28 cellular contexts compared by ENCODE assay signal in genomic region chr5:35134278-35135030, GRCh38.
"Had no signal": no experiment of that assay in that cellular context is flagged by ENCODE, and none has a peak within 500 bp of the region (broad histone marks: within the 10 kb centered on the region; RNA-seq: fewer than 3 reads in every experiment).

No MANE protein-coding gene starts in this region.

- H3K9ac ChIP-seq: neural progenitor cell, parathyroid adenoma had no signal

- H3K4me1 ChIP-seq: esophagus muscularis mucosa, heart right ventricle, neural progenitor cell, psoas muscle, tibial artery had no signal

- DNase-seq: activated CD4-positive, alpha-beta memory T cell treated with anti-CD3 and anti-CD28 coated beads, Interleukin-2, amount 10 ng/mL, durations not matched to agents 7 days and 5 days; activated CD4-positive, alpha-beta T cell treated with anti-CD3 and anti-CD28 coated beads for 1 hour; activated CD4-positive, alpha-beta T cell treated with anti-CD3 and anti-CD28 coated beads, Interleukin-2, amount 10 ng/mL, durations not matched to agents 7 days and 5 days; activated CD8-positive, alpha-beta memory T cell treated with anti-CD3 and anti-CD28 coated beads, Interleukin-2, amount 50 U/mL, for 48 hours; activated gamma-delta T cell treated with Interleukin-2 at 50 U/mL for 16 hours; activated naive CD8-positive, alpha-beta T cell treated with anti-CD3 and anti-CD28 coated beads, Interleukin-2, amount 50 U/mL, for 24 hours; activated T-cell treated with anti-CD3 and anti-CD28 coated beads, Interleukin-2, amount 50 U/mL, for 24 hours; amygdala; dermis blood vessel endothelial cell; effector CD4-positive, alpha-beta T cell; foreskin melanocyte; heart right ventricle; kidney glomerular epithelial cell; left ventricle myocardium superior; mammary epithelial cell; naive B cell; occipital lobe; psoas muscle; stimulated activated naive CD4-positive, alpha-beta T cell; T-helper 17 cell; tibial artery had no signal

- H3K27ac Mint-ChIP-seq: activated CD4-positive, alpha-beta memory T cell treated with anti-CD3 and anti-CD28 coated beads, Interleukin-2, amount 10 ng/mL, durations not matched to agents 7 days and 5 days; activated CD4-positive, alpha-beta T cell treated with anti-CD3 and anti-CD28 coated beads, Interleukin-2, amount 10 ng/mL, durations not matched to agents 7 days and 5 days; activated naive CD4-positive, alpha-beta T cell treated with anti-CD3 and anti-CD28 coated beads, Interleukin-2, amount 50 U/mL, for 24 hours; activated naive CD8-positive, alpha-beta T cell treated with anti-CD3 and anti-CD28 coated beads, Interleukin-2, amount 50 U/mL, for 24 hours; activated T-cell treated with anti-CD3 and anti-CD28 coated beads, Interleukin-2, amount 50 U/mL, for 24 hours; naive B cell; neural progenitor cell; T-helper 17 cell; WTC11 had no signal

- H3K4me1 Mint-ChIP-seq: naive B cell had no signal

- FAIRE-seq: colon had no signal

- H2AFZ ChIP-seq: neural progenitor cell, parathyroid adenoma had no signal

- H3K27ac ChIP-seq: esophagus muscularis mucosa, heart right ventricle, neural progenitor cell, parathyroid adenoma, psoas muscle, suprapubic skin, tibial artery had no signal

- H3K36me3 Mint-ChIP-seq: activated naive CD4-positive, alpha-beta T cell treated with anti-CD3 and anti-CD28 coated beads, Interleukin-2, amount 50 U/mL, for 24 hours; naive B cell; neural progenitor cell; WTC11 had no signal

- H3K4me3 Mint-ChIP-seq: activated CD4-positive, alpha-beta memory T cell treated with anti-CD3 and anti-CD28 coated beads, Interleukin-2, amount 10 ng/mL, durations not matched to agents 7 days and 5 days; activated CD4-positive, alpha-beta T cell treated with anti-CD3 and anti-CD28 coated beads, Interleukin-2, amount 10 ng/mL, durations not matched to agents 7 days and 5 days; activated naive CD4-positive, alpha-beta T cell treated with anti-CD3 and anti-CD28 coated beads, Interleukin-2, amount 50 U/mL, for 24 hours; activated naive CD8-positive, alpha-beta T cell treated with anti-CD3 and anti-CD28 coated beads, Interleukin-2, amount 50 U/mL, for 24 hours; activated T-cell treated with anti-CD3 and anti-CD28 coated beads, Interleukin-2, amount 50 U/mL, for 24 hours; naive B cell; neural progenitor cell; T-helper 17 cell; WTC11 had no signal

- H3K36me3 ChIP-seq: esophagus muscularis mucosa, heart right ventricle, neural progenitor cell, suprapubic skin, tibial artery had no signal

- H3K4me2 ChIP-seq: neural progenitor cell had no signal

- H3K9me3 ChIP-seq: esophagus muscularis mucosa, psoas muscle, suprapubic skin, tibial artery had no signal

- ATAC-seq: activated naive CD8-positive, alpha-beta T cell treated with anti-CD3 and anti-CD28 coated beads, Interleukin-2, amount 50 U/mL, for 24 hours; heart right ventricle; left ventricle myocardium superior; psoas muscle; T-helper 17 cell; WTC11 had no signal

- H3K9me3 Mint-ChIP-seq: activated CD4-positive, alpha-beta memory T cell treated with anti-CD3 and anti-CD28 coated beads, Interleukin-2, amount 10 ng/mL, durations not matched to agents 7 days and 5 days; activated T-cell treated with anti-CD3 and anti-CD28 coated beads, Interleukin-2, amount 50 U/mL, for 24 hours; naive B cell; neural progenitor cell had no signal

- H3K27me3 ChIP-seq: esophagus muscularis mucosa, neural progenitor cell, suprapubic skin, tibial artery had no signal

- H3K4me3 ChIP-seq: esophagus muscularis mucosa, heart right ventricle, neural progenitor cell, psoas muscle, suprapubic skin, tibial artery had no signal
